11 cellular contexts compared by ENCODE assay signal in the genomic region with DNA sequence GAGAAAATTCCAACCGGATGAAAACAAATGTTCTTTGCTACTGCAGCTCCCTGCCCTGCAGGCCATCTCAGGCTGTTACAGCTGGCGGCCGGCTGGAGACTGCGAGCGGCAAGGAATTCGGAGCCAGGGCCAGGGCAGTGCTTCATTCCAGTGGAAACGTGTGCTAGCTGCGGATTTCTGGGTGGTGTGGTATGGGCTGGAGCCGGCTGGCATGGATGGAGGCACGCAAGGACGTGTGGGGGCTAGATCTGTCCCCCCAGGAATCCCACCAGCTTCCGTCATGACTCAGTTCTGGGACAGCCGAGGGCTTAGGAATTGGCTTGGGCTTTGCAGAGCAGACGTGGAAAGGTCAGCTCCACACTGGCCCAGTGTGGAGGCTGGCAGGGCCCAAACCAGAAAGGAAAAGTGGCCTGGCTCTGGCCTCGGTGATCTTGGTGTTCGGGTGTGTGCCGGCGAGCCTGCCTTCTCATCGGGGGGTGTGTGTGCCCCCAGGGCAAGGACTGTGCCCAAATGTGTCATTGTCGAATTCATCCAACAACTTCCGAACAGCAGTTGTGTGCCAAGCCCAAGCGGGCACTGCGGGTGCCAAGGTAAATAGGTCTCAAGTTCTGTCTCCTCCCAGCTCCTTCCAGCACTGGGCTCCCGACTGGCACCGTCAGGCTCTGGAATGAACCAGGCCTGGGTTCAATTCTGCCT. TPM values are rescaled to one million over a fixed set of nuclear protein-coding genes. Genes with fewer than 3 reads are reported as not detected.
DNase-seq lines count a peak whose midpoint lies in the region; ATAC-seq and TF ChIP-seq lines count a peak whose summit lies in the region.
"Had no signal": no experiment of that assay in that cellular context is flagged by ENCODE, and none has a peak within 500 bp of the region (broad histone marks: within the 10 kb centered on the region; RNA-seq: fewer than 3 reads in every experiment).

No MANE protein-coding gene starts in this region.

- no peak overlapping the region for H2AFZ ChIP-seq in SK-N-SH (ENCODE audit: low read depth)

- no peaks in the 10 kb centered on the region for H3K9me3 ChIP-seq in SK-N-SH

- peaks cover 19 to 24% of the 10 kb centered on the region in 2 experiments; a peak in 1 of 4 replicates for H3K4me1 ChIP-seq in SK-N-SH (ENCODE audit: control insufficient read depth in 1 of 2, insufficient read depth in 2 of 2, low read depth in 1 of 2, low read length in 1 of 2)

- H3K27ac ChIP-seq in SK-N-SH (ENCODE audit: low read depth in 2 of 2, low read length in 1 of 2) = peak overlapping the region in 1 of 2 experiments; percentile 62; a peak in 2 of 4 replicates

- ATAC-seq in GM21526 (IDR thresholded peaks at IDR 0.05; ENCODE audit: low FRiP score, unreplicated experiment) = no peak
- ATAC-seq in HG03280 (IDR thresholded peaks at IDR 0.05; ENCODE audit: unreplicated experiment) = no peak

- no peaks in the 10 kb centered on the region for H3K9me2 ChIP-seq in SK-N-SH

- WGBS in SK-N-SH (ENCODE audit: low lambda C conversion rate) = 52% methylated on average over 13 of the region's 25 CpGs

- H3K79me2 ChIP-seq in SK-N-SH (ENCODE audit: insufficient read depth) = no peaks in the 10 kb centered on the region

- H3K36me3 ChIP-seq in SK-N-SH (replicated peaks in 1 of 2; ENCODE audit: control insufficient read depth in 1 of 2, insufficient read depth in 2 of 2, low read length in 1 of 2) = no peaks in the 10 kb centered on the region

- H3K27me3 ChIP-seq in SK-N-SH (ENCODE audit: insufficient read depth) = no peaks in the 10 kb centered on the region

- POLR2A ChIA-PET in SK-N-SH (lab: Yijun Ruan, JAX) = no interaction called here
- POLR2A ChIA-PET in HEK293T (lab: Yijun Ruan, JAX) = no interaction called here

- peak; percentile 27; the same call in 1 of the 2 replicates for TF ChIP-seq CTCF in SK-N-SH (IDR thresholded peaks at IDR 0.05)
- peak; percentile 41 for TF ChIP-seq CTCF in fibroblast of villous mesenchyme (IDR thresholded peaks at IDR 0.05; ENCODE audit: insufficient read depth, low read depth, low read length)

- H3F3A ChIP-seq in SK-N-SH (replicated peaks; ENCODE audit: insufficient read depth) = peaks cover 7% of the 10 kb centered on the region

- CTCF ChIA-PET in SK-N-SH (lab: Yijun Ruan, JAX) (interaction anchor here (1.0 to 1.2 kb wide), 2 partner anchors 20 to 32 kb away, joined by 3 read pairs; no protein-coding TSS in a partner anchor), HEK293T (lab: Yijun Ruan, JAX) (no interaction called here)

- no peak for TF ChIP-seq RAD21 in SK-N-SH (IDR thresholded peaks at IDR 0.05; ENCODE audit: low read length)

- DNase-seq in EH (ENCODE audit: low read depth) = peak; percentile 95
- DNase-seq in SK-N-SH = no peak
- peak; percentile 55 for DNase-seq in fibroblast of villous mesenchyme (ENCODE audit: low read depth)
- peak; percentile 41 for DNase-seq in pulmonary artery endothelial cell (ENCODE audit: low read depth, low spot score)
- no peak for DNase-seq in HEK293T (ENCODE audit: extremely low spot score)
- no peak for DNase-seq in COLO829 (ENCODE audit: low spot score)
- DNase-seq: anterior cingulate cortex, midbrain, NCI-H1092 had no signal

- no peaks in the 10 kb centered on the region for H4K20me1 ChIP-seq in SK-N-SH (ENCODE audit: insufficient read depth)

- H3K9ac ChIP-seq in SK-N-SH = no peak overlapping the region

- no peak for TF ChIP-seq EP300 in SK-N-SH (IDR thresholded peaks at IDR 0.05; ENCODE audit: borderline replicate concordance in 1 of 2, low read depth in 1 of 2, low read length in 1 of 2)

- peak overlapping the region; percentile 51; the same call in 1 of the 2 replicates for H3K4me2 ChIP-seq in SK-N-SH

- H3K4me3 ChIP-seq in SK-N-SH (ENCODE audit: low read depth in 2 of 2, low read length in 1 of 2) = no peak overlapping the region
- H3K4me3 ChIP-seq in fibroblast of villous mesenchyme (ENCODE audit: low read depth, low read length) = no peak overlapping the region

TF ChIP-seq in SK-N-SH, 30 proteins besides CTCF, POLR2A, EP300 and RAD21 (continues in another document):
- TF ChIP-seq, protein P1, sequence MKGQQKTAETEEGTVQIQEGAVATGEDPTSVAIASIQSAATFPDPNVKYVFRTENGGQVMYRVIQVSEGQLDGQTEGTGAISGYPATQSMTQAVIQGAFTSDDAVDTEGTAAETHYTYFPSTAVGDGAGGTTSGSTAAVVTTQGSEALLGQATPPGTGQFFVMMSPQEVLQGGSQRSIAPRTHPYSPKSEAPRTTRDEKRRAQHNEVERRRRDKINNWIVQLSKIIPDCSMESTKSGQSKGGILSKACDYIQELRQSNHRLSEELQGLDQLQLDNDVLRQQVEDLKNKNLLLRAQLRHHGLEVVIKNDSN (IDR thresholded peaks at IDR 0.05; ENCODE audit: borderline replicate concordance, low read depth) = no peak
- TF ChIP-seq FOSL2 (IDR thresholded peaks at IDR 0.05; ENCODE audit: borderline replicate concordance, low read depth) (0 out of 2 replicates have a peak, but pooled peaks have one; percentile 18), EZH2phosphoT487 (IDR thresholded peaks at IDR 0.05; ENCODE audit: borderline replicate concordance, low read depth) (no peak), MAX (IDR thresholded peaks at IDR 0.05; ENCODE audit: low read depth) (no peak), NFIC (IDR thresholded peaks at IDR 0.05; ENCODE audit: borderline replicate concordance) (peak; percentile 67), JUND (IDR thresholded peaks at IDR 0.05) (no peak), MXI1 (IDR thresholded peaks at IDR 0.05; ENCODE audit: low read depth, low read length) (no peak), POLR2AphosphoS5 (IDR thresholded peaks at IDR 0.05; ENCODE audit: low read depth, low read length) (no peak), RCOR1 (IDR thresholded peaks at IDR 0.05; ENCODE audit: low read length) (no peak), TAF1 (IDR thresholded peaks at IDR 0.05; ENCODE audit: borderline replicate concordance, low read depth, low read length) (no peak), FOXJ3 (CRISPR knock-in tag; IDR thresholded peaks at IDR 0.05) (no peak), ELF1 (IDR thresholded peaks at IDR 0.05) (no peak), RFX5 (IDR thresholded peaks at IDR 0.05; ENCODE audit: low read length) (no peak), YY1 (IDR thresholded peaks at IDR 0.05; ENCODE audit: low read depth) (no peak), TEAD4 (IDR thresholded peaks at IDR 0.05; ENCODE audit: borderline replicate concordance, insufficient read depth) (no peak), MEF2A (IDR thresholded peaks at IDR 0.05; ENCODE audit: borderline replicate concordance, low read depth) (no peak), NRF1 (IDR thresholded peaks at IDR 0.05; ENCODE audit: low read depth, low read length) (no peak)

TF ChIP-seq in HEK293T, 16 proteins besides CTCF, POLR2A, EP300 and RAD21:
- no peak for TF ChIP-seq L3MBTL2 (conservative IDR thresholded peaks at IDR 0.05)
- no peak for TF ChIP-seq TARDBP (IDR thresholded peaks at IDR 0.05)
- no peak for TF ChIP-seq LEF1 (IDR thresholded peaks at IDR 0.05; ENCODE audit: borderline replicate concordance)
- TF ChIP-seq FOXM1 (IDR thresholded peaks at IDR 0.05; ENCODE audit: borderline replicate concordance) = no peak
- TF ChIP-seq SUZ12 (IDR thresholded peaks at IDR 0.05) = no peak
- no peak for TF ChIP-seq ZNF384 (IDR thresholded peaks at IDR 0.05)
- no peak for TF ChIP-seq FOXK2 (IDR thresholded peaks at IDR 0.05)
TF ChIP-seq in HEK293T: peak in this region for 0.

RNA-seq across cellular contexts. Expression of gene SHISAL1, which starts 48.1 kb away (rescaled TPM):
- polyA plus RNA-seq in SK-N-SH (2012; rRNA removed) = 0.10 and 0.11 TPM in 2 replicates
- polyA plus RNA-seq in SK-N-SH (2012; cell fraction: cytosol; rRNA removed) = 0.06 and 0.08 TPM in 2 replicates
- polyA plus RNA-seq in SK-N-SH (2012; cell fraction: nucleus; rRNA removed) = 0.06 and 0.10 TPM in 2 replicates
- total RNA-seq in fibroblast of villous mesenchyme (3.0 and 4.5 TPM in 2 replicates), pulmonary artery endothelial cell (under 0.01 TPM in 1 of 2 replicates, not detected in the other)

Comparison
In these comparisons a context has a peak if more than half of its experiments do, and no peak if none do; other contexts are left out.
1. DNase-seq: peak in EH (single experiment), fibroblast of villous mesenchyme (single experiment) and pulmonary artery endothelial cell (single experiment); none in SK-N-SH (single experiment), HEK293T (single experiment) and COLO829 (single experiment).